In genomic region chr2:64654063-64654811, GRCh38 we compare ENCODE assay signal across 1 cellular context.
A peak's percentile ranks its signal among the peaks of the same experiment; 100 is the strongest.
TF ChIP-seq lines count a peak whose summit lies in the region.

No MANE protein-coding gene starts in this region.

TF ChIP-seq in HepG2, 621 proteins besides CTCF, POLR2A, EP300 and RAD21 (continued from another document and continues in another):
- peak; percentile 70 for TF ChIP-seq TAF1 (CRISPR knock-in tag; IDR thresholded peaks at IDR 0.05)
- peak; percentile 43; the same call in 1 of the 2 replicates for TF ChIP-seq ZNF784 (CRISPR knock-in tag; IDR thresholded peaks at IDR 0.05; ENCODE audit: borderline replicate concordance)
- TF ChIP-seq MAFG (CRISPR knock-in tag; IDR thresholded peaks at IDR 0.05): no peak
- peak; percentile 90; the same call in 1 of the 2 replicates for TF ChIP-seq GLI4 (CRISPR knock-in tag; IDR thresholded peaks at IDR 0.05; ENCODE audit: borderline replicate concordance)
- no peak for TF ChIP-seq ZNF337 (CRISPR knock-in tag; IDR thresholded peaks at IDR 0.05; ENCODE audit: borderline replicate concordance, low read depth)
- TF ChIP-seq CERS6 (CRISPR knock-in tag; IDR thresholded peaks at IDR 0.05): peak; percentile 88; the same call in 1 of the 2 replicates
- TF ChIP-seq SOX5 (CRISPR knock-in tag; IDR thresholded peaks at IDR 0.05; ENCODE audit: borderline replicate concordance): peak; percentile 77; the same call in 1 of the 2 replicates
- no peak for TF ChIP-seq ZNF18 (CRISPR knock-in tag; IDR thresholded peaks at IDR 0.05; ENCODE audit: insufficient replicate concordance)
- TF ChIP-seq ZNF407 (CRISPR knock-in tag; IDR thresholded peaks at IDR 0.05; ENCODE audit: not compliant biosample characterization): no peak
- peak; percentile 53 for TF ChIP-seq UBTF (CRISPR knock-in tag; IDR thresholded peaks at IDR 0.05)
- 0 out of 2 replicates have a peak, but pooled peaks have one; percentile 67 for TF ChIP-seq ZMYM2 (CRISPR knock-in tag; IDR thresholded peaks at IDR 0.05)
- TF ChIP-seq ETS1 (CRISPR knock-in tag; IDR thresholded peaks at IDR 0.05): no peak
- TF ChIP-seq ZBTB25 (CRISPR knock-in tag; IDR thresholded peaks at IDR 0.05): no peak
- TF ChIP-seq ZNF607 (CRISPR knock-in tag; IDR thresholded peaks at IDR 0.05; ENCODE audit: borderline replicate concordance): peak; percentile 7; the same call in 1 of the 2 replicates
- no peak for TF ChIP-seq TAF15 (IDR thresholded peaks at IDR 0.05; ENCODE audit: low read depth, low read length, poor library complexity, severe bottlenecking)
- peak; percentile 79; the same call in 1 of the 2 replicates for TF ChIP-seq ZNF724P (CRISPR knock-in tag; IDR thresholded peaks at IDR 0.05; ENCODE audit: borderline replicate concordance)
- peak; percentile 57; the same call in 1 of the 2 replicates for TF ChIP-seq NCOA2 (CRISPR knock-in tag; IDR thresholded peaks at IDR 0.05)
- no peak for TF ChIP-seq ZNF318 (CRISPR knock-in tag; IDR thresholded peaks at IDR 0.05)
- peak; percentile 78 for TF ChIP-seq RXRA (CRISPR knock-in tag; IDR thresholded peaks at IDR 0.05)
- no peak for TF ChIP-seq NONO (IDR thresholded peaks at IDR 0.05)
- peak; percentile 38; the same call in 1 of the 2 replicates for TF ChIP-seq NONO (CRISPR knock-in tag; conservative IDR thresholded peaks at IDR 0.05)
- no peak for TF ChIP-seq ZNF652 (CRISPR knock-in tag; IDR thresholded peaks at IDR 0.05; ENCODE audit: borderline replicate concordance, low read depth)
- no peak for TF ChIP-seq ZMAT5 (CRISPR knock-in tag; IDR thresholded peaks at IDR 0.05; ENCODE audit: borderline replicate concordance, low read depth)
- TF ChIP-seq ZBTB20 (CRISPR knock-in tag; IDR thresholded peaks at IDR 0.05; ENCODE audit: borderline replicate concordance, low read depth): peak; percentile 84; the same call in 1 of the 2 replicates
- TF ChIP-seq PHF21A (CRISPR knock-in tag; IDR thresholded peaks at IDR 0.05): peak; percentile 69
